8 cellular contexts compared by ENCODE assay signal in the genomic region with DNA sequence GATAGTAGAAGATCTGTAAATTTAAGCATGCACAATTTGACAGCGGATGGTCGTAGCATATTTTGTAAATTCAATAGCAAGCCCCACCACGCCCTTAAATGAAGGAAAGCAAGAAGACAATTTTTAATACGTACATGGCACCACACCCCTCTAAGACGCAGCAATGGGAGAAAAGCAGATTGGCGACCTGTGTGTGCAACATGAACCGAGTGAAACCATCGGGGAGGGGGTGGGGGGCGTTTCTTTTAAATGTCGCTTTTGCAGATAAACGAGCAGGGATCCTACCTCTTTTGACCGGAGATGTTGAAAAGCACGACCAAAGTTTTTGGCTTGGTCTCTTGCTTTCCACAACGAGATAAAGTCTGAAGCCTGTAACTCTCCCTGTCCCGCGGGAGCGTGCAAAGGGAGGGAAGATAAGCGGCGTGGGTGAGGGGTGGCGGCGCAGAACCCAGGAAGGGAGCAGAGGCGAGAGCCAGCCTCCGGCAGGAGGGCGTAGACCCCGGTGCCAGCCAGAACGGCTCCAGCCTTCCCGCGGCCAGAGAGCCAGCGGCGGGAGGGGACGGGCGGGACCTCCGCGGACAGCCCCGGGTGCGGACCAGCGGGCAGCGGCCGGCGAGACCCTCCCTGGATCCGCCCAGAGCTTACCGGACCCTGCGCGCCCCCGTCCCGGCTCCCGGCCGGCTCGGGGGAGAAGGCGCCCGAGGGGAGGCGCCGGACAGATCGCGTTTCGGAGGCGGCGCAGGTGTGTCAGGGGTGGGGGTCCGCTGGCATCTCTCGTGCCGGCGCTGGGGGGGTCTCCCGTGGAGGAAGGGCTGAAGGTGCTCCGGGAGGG. TPM values are rescaled to one million over a fixed set of nuclear protein-coding genes. Genes with fewer than 3 reads are reported as not detected.
DNase-seq lines count a peak whose midpoint lies in the region; ATAC-seq, FAIRE-seq and TF ChIP-seq lines count a peak whose summit lies in the region.

A gene with protein sequence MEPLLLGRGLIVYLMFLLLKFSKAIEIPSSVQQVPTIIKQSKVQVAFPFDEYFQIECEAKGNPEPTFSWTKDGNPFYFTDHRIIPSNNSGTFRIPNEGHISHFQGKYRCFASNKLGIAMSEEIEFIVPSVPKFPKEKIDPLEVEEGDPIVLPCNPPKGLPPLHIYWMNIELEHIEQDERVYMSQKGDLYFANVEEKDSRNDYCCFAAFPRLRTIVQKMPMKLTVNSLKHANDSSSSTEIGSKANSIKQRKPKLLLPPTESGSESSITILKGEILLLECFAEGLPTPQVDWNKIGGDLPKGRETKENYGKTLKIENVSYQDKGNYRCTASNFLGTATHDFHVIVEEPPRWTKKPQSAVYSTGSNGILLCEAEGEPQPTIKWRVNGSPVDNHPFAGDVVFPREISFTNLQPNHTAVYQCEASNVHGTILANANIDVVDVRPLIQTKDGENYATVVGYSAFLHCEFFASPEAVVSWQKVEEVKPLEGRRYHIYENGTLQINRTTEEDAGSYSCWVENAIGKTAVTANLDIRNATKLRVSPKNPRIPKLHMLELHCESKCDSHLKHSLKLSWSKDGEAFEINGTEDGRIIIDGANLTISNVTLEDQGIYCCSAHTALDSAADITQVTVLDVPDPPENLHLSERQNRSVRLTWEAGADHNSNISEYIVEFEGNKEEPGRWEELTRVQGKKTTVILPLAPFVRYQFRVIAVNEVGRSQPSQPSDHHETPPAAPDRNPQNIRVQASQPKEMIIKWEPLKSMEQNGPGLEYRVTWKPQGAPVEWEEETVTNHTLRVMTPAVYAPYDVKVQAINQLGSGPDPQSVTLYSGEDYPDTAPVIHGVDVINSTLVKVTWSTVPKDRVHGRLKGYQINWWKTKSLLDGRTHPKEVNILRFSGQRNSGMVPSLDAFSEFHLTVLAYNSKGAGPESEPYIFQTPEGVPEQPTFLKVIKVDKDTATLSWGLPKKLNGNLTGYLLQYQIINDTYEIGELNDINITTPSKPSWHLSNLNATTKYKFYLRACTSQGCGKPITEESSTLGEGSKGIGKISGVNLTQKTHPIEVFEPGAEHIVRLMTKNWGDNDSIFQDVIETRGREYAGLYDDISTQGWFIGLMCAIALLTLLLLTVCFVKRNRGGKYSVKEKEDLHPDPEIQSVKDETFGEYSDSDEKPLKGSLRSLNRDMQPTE (N-terminal part only) (plus strand): TSS at position 442 of the 832 bp plus-strand sequence. CDS start 123,014 bp downstream, outside the sequence.

- dilution Hi-C loops in keratinocyte (cut with MboI; ENCODE audit: extremely low pct_ligation_motif_present, low sequenced_read_pairs), result no loop called here

- H3K27me3 ChIP-seq in keratinocyte (ENCODE audit: control insufficient read depth, extremely low read depth, insufficient read depth, low read length) (peaks cover 55% of the 10 kb centered on the region), adrenal gland (peaks cover 18% of the 10 kb centered on the region)

- intact Hi-C loops in adrenal gland (cut with DNase I), result no loop called here

- WGBS in adrenal gland, 4 donors, result 1 to 10% (median 4%) methylated on average over 19 to 64 of the region's 64 CpGs

- H3K4me3 ChIP-seq in keratinocyte (ENCODE audit: control insufficient read depth in 2 of 3, extremely low read depth in 1 of 3, insufficient read depth in 2 of 3, low read depth in 1 of 3, low read length in 3 of 3) (peak within 1 kb of the TSS; percentile 16 to 34 (median 22)), adrenal gland (peak within 1 kb of the TSS in 2 of 4 donors; percentile 16 to 50)

- H3K9me3 Mint-ChIP-seq in activated T-helper 17 cell treated with anti-CD3 and anti-CD28 coated beads, Interleukin-2, amount 50 U/mL, for 72 hours, result peaks cover 6% of the 10 kb centered on the region

- no peak within 1 kb of the TSS for H3K9ac ChIP-seq in keratinocyte (ENCODE audit: control insufficient read depth, extremely low read depth, insufficient read depth, low read length)

- TF ChIP-seq POLR2A in adrenal gland (IDR thresholded peaks at IDR 0.05), result no peak

- no peak within 1 kb of the TSS for H3K27ac ChIP-seq in keratinocyte (ENCODE audit: control insufficient read depth, insufficient read depth, low read length)
- H3K27ac ChIP-seq in adrenal gland, result no peak within 1 kb of the TSS

- no peak for FAIRE-seq in keratinocyte (lab: Jason Lieb, UNC)

- ATAC-seq in activated T-helper 17 cell treated with anti-CD3 and anti-CD28 coated beads, Interleukin-2, amount 50 U/mL, for 72 hours (replicated peaks), result no peak
- ATAC-seq in GM19351 (IDR thresholded peaks at IDR 0.05; ENCODE audit: unreplicated experiment), result no peak

- H3K4me1 Mint-ChIP-seq in activated T-helper 17 cell treated with anti-CD3 and anti-CD28 coated beads, Interleukin-2, amount 50 U/mL, for 72 hours, result no peaks in the 10 kb centered on the region

- H3K27ac Mint-ChIP-seq in activated T-helper 17 cell treated with anti-CD3 and anti-CD28 coated beads, Interleukin-2, amount 50 U/mL, for 72 hours, result no peak within 1 kb of the TSS

- no peaks in the 10 kb centered on the region for H4K20me1 ChIP-seq in keratinocyte (ENCODE audit: control insufficient read depth, extremely low read depth, insufficient read depth, low read length)

- H3K36me3 ChIP-seq in keratinocyte (ENCODE audit: control insufficient read depth in 2 of 2, extremely low read depth in 1 of 2, insufficient read depth in 2 of 2, low read length in 2 of 2) (no peaks in the 10 kb centered on the region), adrenal gland (replicated peaks in 1 of 2) (peaks cover 0 to 3% of the 10 kb centered on the region in 2 donors)

- H3K9me3 ChIP-seq in keratinocyte (ENCODE audit: control insufficient read depth, low read depth, low read length) (no peaks in the 10 kb centered on the region), adrenal gland (replicated peaks in 1 of 3) (no peaks in the 10 kb centered on the region)

- peak within 1 kb of the TSS; percentile 51 for H3K4me2 ChIP-seq in keratinocyte (ENCODE audit: control insufficient read depth, extremely low read depth, insufficient read depth, low read depth, low read length)

- H3K4me1 ChIP-seq in keratinocyte (ENCODE audit: control insufficient read depth, extremely low read depth, insufficient read depth, low read length) (peaks cover 4% of the 10 kb centered on the region), adrenal gland (replicated peaks in 1 of 2) (peaks cover 8 to 11% of the 10 kb centered on the region in 2 donors)

- H3K4me3 Mint-ChIP-seq in activated T-helper 17 cell treated with anti-CD3 and anti-CD28 coated beads, Interleukin-2, amount 50 U/mL, for 72 hours, result peak within 1 kb of the TSS; percentile 16

- H3K9me1 ChIP-seq in keratinocyte (ENCODE audit: control insufficient read depth, extremely low read depth, insufficient read depth, low read length), result no peaks in the 10 kb centered on the region

- H3K36me3 Mint-ChIP-seq in activated T-helper 17 cell treated with anti-CD3 and anti-CD28 coated beads, Interleukin-2, amount 50 U/mL, for 72 hours (ENCODE audit: low read depth), result peaks cover 6% of the 10 kb centered on the region

- TF ChIP-seq CTCF in keratinocyte (optimal IDR thresholded peaks at IDR 0.05 in 1 of 3, IDR thresholded peaks at IDR 0.05 in 1 of 3, conservative IDR thresholded peaks at IDR 0.05 in 1 of 3; ENCODE audit: extremely low read depth in 1 of 3, insufficient read depth in 2 of 3, low read length in 3 of 3) (no peak), subcutaneous adipose tissue (IDR thresholded peaks at IDR 0.05; ENCODE audit: low read depth) (no peak), adrenal gland (IDR thresholded peaks at IDR 0.05) (no peak)

- H3K79me2 ChIP-seq in keratinocyte (ENCODE audit: control insufficient read depth, insufficient read depth, low read length), result no peaks in the 10 kb centered on the region

- H2AFZ ChIP-seq in keratinocyte (ENCODE audit: control insufficient read depth, low read length), result no peak within 1 kb of the TSS

- H3K27me3 Mint-ChIP-seq in activated T-helper 17 cell treated with anti-CD3 and anti-CD28 coated beads, Interleukin-2, amount 50 U/mL, for 72 hours, result peaks cover 20% of the 10 kb centered on the region

- DNase-seq in NCI-H1417 (lab: John Stamatoyannopoulos, UW) (peak; percentile 42 to 69 (median 44)), NCI-H1417 treated with DMSO at 0.1 percent for 48 hours (lab: John Stamatoyannopoulos, UW) (no peak), keratinocyte (ENCODE audit: low read depth, low spot score) (no peak), adrenal gland (no peak)
- no peak for DNase-seq in activated effector memory CD4-positive, alpha-beta T cell treated with anti-CD3 and anti-CD28 coated beads, Interleukin-2, amount 50 U/mL, for 16 hours

RNA-seq across cellular contexts. Expression of the gene that starts here (rescaled TPM):
- not detected for total RNA-seq in activated T-helper 17 cell treated with anti-CD3 and anti-CD28 coated beads, Interleukin-2, amount 50 U/mL, for 72 hours
- polyA plus RNA-seq in keratinocyte (0.04 to 0.14 TPM (median 0.09 TPM) in 3 replicates), adrenal gland (1 to 10 TPM in 2 of 3 donors, under 1 TPM in 1; 0.80 to 3.4 (median 2.4) TPM)
- polyA plus RNA-seq in keratinocyte (2011; ENCODE audit: low read depth), result 0.10 TPM
- polyA plus RNA-seq in keratinocyte (2011; cell fraction: cytosol; rRNA removed), result 0.10 TPM in 1 of 2 replicates, not detected in the other
- polyA plus RNA-seq in keratinocyte (2011; cell fraction: nucleus; rRNA removed), result 0.08 TPM in 2 replicates
- polyA plus RNA-seq in keratinocyte (2012; ENCODE audit: low replicate concordance), result 0.31 TPM in 1 of 2 replicates, not detected in the other
- 0.03 TPM in 1 of 3 replicates, not detected in the others for polyA minus RNA-seq in keratinocyte
- polyA minus RNA-seq in keratinocyte (2011; cell fraction: cytosol; rRNA and poly(A)+ RNA removed), result not detected
- 0.23 TPM in 1 of 2 replicates, not detected in the other for polyA minus RNA-seq in keratinocyte (2011; cell fraction: nucleus; rRNA and poly(A)+ RNA removed)
- total RNA-seq in subcutaneous adipose tissue (100 to 1,000 TPM in 1 of 4 donors, 10 to 100 TPM in 3; 34.4 to 173 (median 45.5) TPM), adrenal gland (10 to 100 TPM in 4 of 8 donors, 1 to 10 TPM in 4; 2.3 to 28.3 (median 11.3) TPM)

Comparison
In these comparisons a context has a peak if more than half of its experiments do, and no peak if none do; other contexts are left out.
1. DNase-seq: peak in NCI-H1417 (3 of 3); none in NCI-H1417 treated with DMSO at 0.1 percent for 48 hours (single experiment), keratinocyte (single experiment), adrenal gland (0 of 7) and activated effector memory CD4-positive, alpha-beta T cell treated with anti-CD3 and anti-CD28 coated beads, Interleukin-2, amount 50 U/mL, for 16 hours (single experiment).